ENCODE assay signal across 1 cellular context in the genomic region with DNA sequence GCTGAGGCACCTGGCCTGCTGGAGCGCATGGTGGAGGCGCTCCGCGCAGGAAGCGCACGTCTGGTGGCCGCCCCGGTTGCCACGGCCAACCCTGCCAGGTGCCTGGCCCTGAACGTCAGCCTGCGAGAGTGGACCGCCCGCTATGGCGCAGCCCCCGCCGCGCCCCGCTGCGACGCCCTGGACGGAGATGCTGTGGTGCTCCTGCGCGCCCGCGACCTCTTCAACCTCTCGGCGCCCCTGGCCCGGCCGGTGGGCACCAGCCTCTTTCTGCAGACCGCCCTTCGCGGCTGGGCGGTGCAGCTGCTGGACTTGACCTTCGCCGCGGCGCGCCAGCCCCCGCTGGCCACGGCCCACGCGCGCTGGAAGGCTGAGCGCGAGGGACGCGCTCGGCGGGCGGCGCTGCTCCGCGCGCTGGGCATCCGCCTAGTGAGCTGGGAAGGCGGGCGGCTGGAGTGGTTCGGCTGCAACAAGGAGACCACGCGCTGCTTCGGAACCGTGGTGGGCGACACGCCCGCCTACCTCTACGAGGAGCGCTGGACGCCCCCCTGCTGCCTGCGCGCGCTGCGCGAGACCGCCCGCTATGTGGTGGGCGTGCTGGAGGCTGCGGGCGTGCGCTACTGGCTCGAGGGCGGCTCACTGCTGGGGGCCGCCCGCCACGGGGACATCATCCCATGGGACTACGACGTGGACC.
TF ChIP-seq lines count a peak whose summit lies in the region.

No MANE protein-coding gene starts in this region.

TF ChIP-seq in K562, 482 proteins besides CTCF, POLR2A, EP300 and RAD21:
- TF ChIP-seq ZBTB33 (CRISPR knock-in tag; IDR thresholded peaks at IDR 0.05): peak; percentile 83
- no peak for TF ChIP-seq EHMT2 (IDR thresholded peaks at IDR 0.05)
TF ChIP-seq in K562: peak in this region for 1.
